ENCODE assay signal across 14 cellular contexts in genomic region chr2:141125432-141125831, GRCh38.
DNase-seq lines count a peak whose midpoint lies in the region; ATAC-seq and TF ChIP-seq lines count a peak whose summit lies in the region.
"Had no signal": no experiment of that assay in that cellular context is flagged by ENCODE, and none has a peak within 500 bp of the region (broad histone marks: within the 10 kb centered on the region; RNA-seq: fewer than 3 reads in every experiment).

No MANE protein-coding gene starts in this region.

- H3K4me2 ChIP-seq in hepatocyte: no peak overlapping the region

- ATAC-seq in left ventricle myocardium superior: peak; percentile 55
- ATAC-seq in aorta (ENCODE audit: low FRiP score): peak; percentile 36

- H3K27me3 ChIP-seq in right atrium auricular region (no peaks in the 10 kb centered on the region), hepatocyte (no peaks in the 10 kb centered on the region), aorta (ENCODE audit: control insufficient read depth in 1 of 2, insufficient read depth in 2 of 2, low read length in 1 of 2) (no peaks in the 10 kb centered on the region)

- intact Hi-C loops in left ventricle myocardium superior (cut with micrococcal nuclease): no loop called here
- intact Hi-C loops in aorta (cut with DNase I): no loop called here

- H3K4me1 ChIP-seq in right atrium auricular region (no peaks in the 10 kb centered on the region), hepatocyte (ENCODE audit: insufficient read depth) (peaks cover 4% of the 10 kb centered on the region), aorta (ENCODE audit: control insufficient read depth in 1 of 2, insufficient read depth in 2 of 2, low read length in 2 of 2) (no peaks in the 10 kb centered on the region)
- H3K4me1 ChIP-seq: HAP-1 had no signal

- H3K9me3 ChIP-seq in right atrium auricular region (no peaks in the 10 kb centered on the region), hepatocyte (ENCODE audit: low read depth) (no peaks in the 10 kb centered on the region), aorta (ENCODE audit: control insufficient read depth, low read length) (no peaks in the 10 kb centered on the region)
- H3K9me3 ChIP-seq: HAP-1 had no signal

- WGBS in hepatocyte (ENCODE audit: low lambda C conversion rate, missing lambda C conversion rate): 50% methylated on average over 2 of the region's 2 CpGs
- 52 to 57% methylated on average over 2 of the region's 2 CpGs for WGBS in aorta, 2 donors

- TF ChIP-seq CTCF in right atrium auricular region (IDR thresholded peaks at IDR 0.05) (no peak), hepatocyte (IDR thresholded peaks at IDR 0.05; ENCODE audit: poor library complexity) (no peak)

- H3K27ac ChIP-seq in right atrium auricular region (no peak overlapping the region), hepatocyte (no peak overlapping the region), aorta (ENCODE audit: low read depth in 1 of 2, low read length in 2 of 2) (no peak overlapping the region)

- H2AFZ ChIP-seq in hepatocyte: no peak overlapping the region

- DNase-seq in left ventricle myocardium superior (no peak), right atrium auricular region (ENCODE audit: low spot score) (no peak), hepatocyte (ENCODE audit: low spot score) (peak; percentile 7), aorta (no peak), hippocampal formation (lab: John Stamatoyannopoulos, UW) (no peak), SHP77 treated with DMSO at 0.1 percent for 48 hours (lab: John Stamatoyannopoulos, UW) (no peak)
- DNase-seq: C1 segment of cervical spinal cord; Calu3; CD4-positive, alpha-beta memory T cell; COR-L47; DND-41; GOT3; HFFc6 had no signal

- H3K9me2 ChIP-seq in hepatocyte (replicated peaks; ENCODE audit: insufficient read depth): no peaks in the 10 kb centered on the region

- H3K79me2 ChIP-seq in hepatocyte: no peaks in the 10 kb centered on the region

- H3K4me3 ChIP-seq in right atrium auricular region: no peak overlapping the region
- H3K4me3 ChIP-seq in hepatocyte: no peak overlapping the region
- no peak overlapping the region for H3K4me3 ChIP-seq in aorta (ENCODE audit: low read length in 2 of 2)
- H3K4me3 ChIP-seq: HAP-1 had no signal

- no peaks in the 10 kb centered on the region for H3K36me3 ChIP-seq in right atrium auricular region
- H3K36me3 ChIP-seq in hepatocyte (replicated peaks; ENCODE audit: insufficient read depth, low read depth): no peaks in the 10 kb centered on the region
- no peaks in the 10 kb centered on the region for H3K36me3 ChIP-seq in aorta (ENCODE audit: control insufficient read depth in 1 of 2, insufficient read depth in 2 of 2, low read length in 1 of 2)
- H3K36me3 ChIP-seq: HAP-1 had no signal

- no peaks in the 10 kb centered on the region for H4K20me1 ChIP-seq in hepatocyte (ENCODE audit: insufficient read depth, poor library complexity, severe bottlenecking)
